Comparison of ENCODE assay signal across 9 cellular contexts in the genomic region with DNA sequence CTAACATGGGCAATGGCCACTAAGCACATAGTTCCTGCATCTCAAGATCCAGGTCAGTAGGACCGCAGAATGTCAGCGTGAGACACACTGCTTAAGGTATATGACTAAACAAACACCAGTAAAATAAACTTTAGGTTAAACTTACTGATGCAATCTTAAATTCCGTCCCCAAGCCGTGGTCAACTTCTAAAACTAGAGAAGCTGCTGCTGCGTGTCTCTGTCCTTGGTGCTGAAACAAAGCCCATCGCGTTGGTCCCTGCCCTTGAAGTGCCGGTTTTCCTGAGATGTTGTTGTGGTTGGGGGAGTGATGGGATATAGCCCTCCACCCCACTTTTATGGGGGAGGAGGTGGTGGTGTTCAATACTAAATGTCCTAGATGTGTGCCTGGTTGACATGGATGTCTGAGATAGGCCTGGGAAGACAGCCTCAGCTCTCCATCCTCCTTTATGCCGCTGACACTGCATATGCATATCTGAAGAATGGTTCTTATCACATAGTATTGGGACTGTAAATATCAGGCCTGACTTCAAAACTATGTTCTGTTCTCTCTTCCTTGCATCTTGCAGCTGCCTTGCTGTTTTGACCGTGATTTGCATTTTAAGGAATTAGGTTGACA.
DNase-seq lines count a peak whose midpoint lies in the region; ATAC-seq and TF ChIP-seq lines count a peak whose summit lies in the region.
"Had no signal": no experiment of that assay in that cellular context is flagged by ENCODE, and none has a peak within 500 bp of the region (broad histone marks: within the 10 kb centered on the region; RNA-seq: fewer than 3 reads in every experiment).

No MANE protein-coding gene starts in this region.

- intact Hi-C loops in OCI-LY7 (cut with micrococcal nuclease; ENCODE audit: unreplicated experiment) (no loop called here), right cardiac atrium (cut with DNase I) (no loop called here)
- intact Hi-C loops in activated T-helper 2 cell treated with anti-CD3 and anti-CD28 coated beads, Interferon-gamma antibody, Interleukin-2, Interleukin-4, amounts not matched to agents 10 μg/mL and 5 μg/mL and 100 μg/mL, durations not matched to agents 14 hours and 24 hours and 36 hours (cut with micrococcal nuclease): no loop called here

- ATAC-seq in right cardiac atrium (peak in 1 of 2 donors; percentile 32), gastroesophageal sphincter (no peak), GM21367 (IDR thresholded peaks at IDR 0.05; ENCODE audit: unreplicated experiment) (no peak)
- ATAC-seq: left colon had no signal

- no peaks in the 10 kb centered on the region; the same call in 1 of the 2 replicates for H3K9me2 ChIP-seq in OCI-LY7 (ENCODE audit: insufficient read depth, low read length)

- H3K36me3 Mint-ChIP-seq in activated T-helper 2 cell treated with anti-CD3 and anti-CD28 coated beads, Interferon-gamma antibody, Interleukin-2, Interleukin-4, amounts not matched to agents 10 μg/mL and 5 μg/mL and 100 μg/mL, durations not matched to agents 14 hours and 24 hours and 36 hours (ENCODE audit: low read depth): no peaks in the 10 kb centered on the region

- H3K4me3 ChIP-seq in GM12865 (ENCODE audit: low read depth, low read length) (no peak overlapping the region), OCI-LY7 (ENCODE audit: low read depth, low read length, poor library complexity, severe bottlenecking) (no peak overlapping the region), right cardiac atrium (ENCODE audit: low read length) (no peak overlapping the region), gastroesophageal sphincter (no peak overlapping the region)

- no peak overlapping the region for H2AFZ ChIP-seq in OCI-LY7 (ENCODE audit: low read length)

- H3K9me3 ChIP-seq in OCI-LY7 (ENCODE audit: low read length) (no peaks in the 10 kb centered on the region), right cardiac atrium (ENCODE audit: control insufficient read depth, low read length) (no peaks in the 10 kb centered on the region), gastroesophageal sphincter (no peaks in the 10 kb centered on the region)

- no peak for TF ChIP-seq CTCF in GM12865 (IDR thresholded peaks at IDR 0.05; ENCODE audit: insufficient read depth, low read depth, low read length, missing control alignments)
- TF ChIP-seq CTCF in OCI-LY7 (conservative IDR thresholded peaks at IDR 0.05; ENCODE audit: low read length): no peak
- no peak for TF ChIP-seq CTCF in gastroesophageal sphincter (IDR thresholded peaks at IDR 0.05)

- BruUV-seq in OCI-LY7 (replicated peaks; lab: Mats Ljungman, UMichigan): no TSS peak

- no peak overlapping the region for H3K4me2 ChIP-seq in OCI-LY7 (ENCODE audit: low read length)

- H3K4me1 ChIP-seq in OCI-LY7 (ENCODE audit: insufficient read depth, low read length, poor library complexity, severe bottlenecking): no peaks in the 10 kb centered on the region
- no peaks in the 10 kb centered on the region for H3K4me1 ChIP-seq in right cardiac atrium (ENCODE audit: control insufficient read depth, insufficient read depth, low read length)
- no peaks in the 10 kb centered on the region for H3K4me1 ChIP-seq in gastroesophageal sphincter

- no peaks in the 10 kb centered on the region for H4K20me1 ChIP-seq in OCI-LY7 (ENCODE audit: insufficient read depth, low read length)

- no peaks in the 10 kb centered on the region for H3K79me2 ChIP-seq in OCI-LY7 (ENCODE audit: insufficient read depth, low read depth, low read length)

- DNase-seq in GM12865 (ENCODE audit: low read depth) (peak; percentile 72), OCI-LY7 (ENCODE audit: low spot score) (peak; percentile 78), right cardiac atrium (peak; percentile 50 to 72 (median 62)), putamen (ENCODE audit: low spot score) (no peak)
- DNase-seq in activated T-helper 2 cell treated with anti-CD3 and anti-CD28 coated beads, Interferon-gamma antibody, Interleukin-2, Interleukin-4, amounts not matched to agents 10 μg/mL and 5 μg/mL and 100 μg/mL, durations not matched to agents 14 hours and 24 hours and 36 hours (ENCODE audit: low spot score): peak; percentile 29
- peak; percentile 40 to 51 for DNase-seq in stimulated activated CD4-positive, alpha-beta T cell treated with anti-CD3 and anti-CD28 coated beads, Interleukin-2, amount 100 ng/mL, for 48 hours

- H3K27me3 Mint-ChIP-seq in activated T-helper 2 cell treated with anti-CD3 and anti-CD28 coated beads, Interferon-gamma antibody, Interleukin-2, Interleukin-4, amounts not matched to agents 10 μg/mL and 5 μg/mL and 100 μg/mL, durations not matched to agents 14 hours and 24 hours and 36 hours (ENCODE audit: low read depth): peaks cover 45% of the 10 kb centered on the region

- CTCF ChIA-PET in OCI-LY7 (lab: Charles Lee; ENCODE audit: unreplicated experiment): no interaction called here

- H3K36me3 ChIP-seq in OCI-LY7 (ENCODE audit: insufficient read depth, low read length): no peaks in the 10 kb centered on the region
- H3K36me3 ChIP-seq in gastroesophageal sphincter: no peaks in the 10 kb centered on the region

- POLR2A ChIA-PET in OCI-LY7 (lab: Charles Lee): no interaction called here

- H3K4me3 Mint-ChIP-seq in activated T-helper 2 cell treated with anti-CD3 and anti-CD28 coated beads, Interferon-gamma antibody, Interleukin-2, Interleukin-4, amounts not matched to agents 10 μg/mL and 5 μg/mL and 100 μg/mL, durations not matched to agents 14 hours and 24 hours and 36 hours (ENCODE audit: low read depth): no peak overlapping the region

- TF ChIP-seq EP300 in gastroesophageal sphincter (IDR thresholded peaks at IDR 0.05): no peak

- no peak for TF ChIP-seq POLR2A in gastroesophageal sphincter (IDR thresholded peaks at IDR 0.05)

- H3K27ac Mint-ChIP-seq in activated T-helper 2 cell treated with anti-CD3 and anti-CD28 coated beads, Interferon-gamma antibody, Interleukin-2, Interleukin-4, amounts not matched to agents 10 μg/mL and 5 μg/mL and 100 μg/mL, durations not matched to agents 14 hours and 24 hours and 36 hours: no peak overlapping the region

- H3K27ac ChIP-seq in OCI-LY7 (ENCODE audit: low read depth, low read length, poor library complexity, severe bottlenecking) (no peak overlapping the region), right cardiac atrium (ENCODE audit: low read length) (no peak overlapping the region), gastroesophageal sphincter (no peak overlapping the region)

- H3K27me3 ChIP-seq in right cardiac atrium (ENCODE audit: control insufficient read depth, insufficient read depth): no peaks in the 10 kb centered on the region
- H3K27me3 ChIP-seq in gastroesophageal sphincter: peaks cover 40% of the 10 kb centered on the region

- peaks cover 4% of the 10 kb centered on the region for H3K4me1 Mint-ChIP-seq in activated T-helper 2 cell treated with anti-CD3 and anti-CD28 coated beads, Interferon-gamma antibody, Interleukin-2, Interleukin-4, amounts not matched to agents 10 μg/mL and 5 μg/mL and 100 μg/mL, durations not matched to agents 14 hours and 24 hours and 36 hours (ENCODE audit: low read depth)

- H3K9me3 Mint-ChIP-seq in activated T-helper 2 cell treated with anti-CD3 and anti-CD28 coated beads, Interferon-gamma antibody, Interleukin-2, Interleukin-4, amounts not matched to agents 10 μg/mL and 5 μg/mL and 100 μg/mL, durations not matched to agents 14 hours and 24 hours and 36 hours: no peaks in the 10 kb centered on the region

- WGBS in right cardiac atrium: 20% methylated on average over 10 of the region's 10 CpGs
- WGBS in gastroesophageal sphincter (ENCODE audit: low coverage in 1 of 2), 2 donors: 26 to 36% methylated on average over 4 to 8 of the region's 10 CpGs
